In the genomic region with DNA sequence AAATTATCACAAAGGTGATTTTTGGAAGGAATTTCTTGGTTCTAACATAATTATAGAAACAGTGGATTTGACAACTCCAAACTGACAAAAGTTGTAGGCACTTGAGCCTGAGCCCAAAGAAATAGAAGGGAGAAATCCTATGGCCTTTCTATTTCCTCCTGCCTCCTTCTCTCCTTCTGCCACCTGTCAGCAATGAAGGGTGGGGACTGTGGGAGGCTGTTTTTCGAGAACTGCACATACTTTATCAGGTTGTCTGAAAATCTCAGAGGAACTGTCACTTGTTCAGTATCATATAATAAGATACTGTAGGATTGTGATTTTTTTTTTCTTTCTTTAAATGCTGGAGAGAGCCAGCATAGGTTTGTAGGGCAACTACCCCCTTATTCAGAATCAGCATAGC, we compare ENCODE assay signal across 26 cellular contexts.
"Had no signal": no experiment of that assay in that cellular context is flagged by ENCODE, and none has a peak within 500 bp of the region (broad histone marks: within the 10 kb centered on the region; RNA-seq: fewer than 3 reads in every experiment).

No MANE protein-coding gene starts in this region.

- ATAC-seq: effector memory CD8-positive, alpha-beta T cell; esophagus mucosa; gastrocnemius medialis; gastroesophageal sphincter; heart left ventricle; heart right ventricle had no signal

- H3K27ac ChIP-seq: colonic mucosa, coronary artery, dorsolateral prefrontal cortex, esophagus muscularis mucosa, esophagus squamous epithelium, gastrocnemius medialis, gastroesophageal sphincter, heart left ventricle, heart right ventricle had no signal

- DNase-seq: colonic mucosa; cortex of kidney; dermis blood vessel endothelial cell; effector CD4-positive, alpha-beta T cell; effector CD8-positive, alpha-beta T cell; effector memory CD4-positive, alpha-beta T cell; effector memory CD8-positive, alpha-beta T cell; endodermal cell; erythroblast; esophagus squamous epithelium; foreskin fibroblast; foreskin keratinocyte; foreskin melanocyte; gastrocnemius medialis; glutamatergic neuron; heart left ventricle; heart right ventricle had no signal

- H3K4me1 ChIP-seq: colonic mucosa, esophagus squamous epithelium, foreskin keratinocyte, gastrocnemius medialis, heart left ventricle, heart right ventricle had no signal

- FAIRE-seq: colon, endometrium, endothelial cell of umbilical vein, frontal cortex had no signal

- H3K27me3 ChIP-seq: colonic mucosa, dorsolateral prefrontal cortex, esophagus muscularis mucosa, esophagus squamous epithelium, foreskin keratinocyte, gastrocnemius medialis, gastroesophageal sphincter, heart left ventricle, heart right ventricle had no signal

- H3K36me3 ChIP-seq: colonic mucosa, esophagus muscularis mucosa, esophagus squamous epithelium, gastrocnemius medialis, gastroesophageal sphincter, heart left ventricle, heart right ventricle had no signal

- H3K4me3 ChIP-seq: colonic mucosa, coronary artery, dorsolateral prefrontal cortex, esophagus muscularis mucosa, esophagus squamous epithelium, gastrocnemius medialis, gastroesophageal sphincter, heart left ventricle, heart right ventricle had no signal

- H3K9me3 ChIP-seq: colonic mucosa, esophagus muscularis mucosa, esophagus squamous epithelium, gastrocnemius medialis, gastroesophageal sphincter, heart left ventricle, heart right ventricle had no signal
